8 cellular contexts compared by ENCODE assay signal in the genomic region with DNA sequence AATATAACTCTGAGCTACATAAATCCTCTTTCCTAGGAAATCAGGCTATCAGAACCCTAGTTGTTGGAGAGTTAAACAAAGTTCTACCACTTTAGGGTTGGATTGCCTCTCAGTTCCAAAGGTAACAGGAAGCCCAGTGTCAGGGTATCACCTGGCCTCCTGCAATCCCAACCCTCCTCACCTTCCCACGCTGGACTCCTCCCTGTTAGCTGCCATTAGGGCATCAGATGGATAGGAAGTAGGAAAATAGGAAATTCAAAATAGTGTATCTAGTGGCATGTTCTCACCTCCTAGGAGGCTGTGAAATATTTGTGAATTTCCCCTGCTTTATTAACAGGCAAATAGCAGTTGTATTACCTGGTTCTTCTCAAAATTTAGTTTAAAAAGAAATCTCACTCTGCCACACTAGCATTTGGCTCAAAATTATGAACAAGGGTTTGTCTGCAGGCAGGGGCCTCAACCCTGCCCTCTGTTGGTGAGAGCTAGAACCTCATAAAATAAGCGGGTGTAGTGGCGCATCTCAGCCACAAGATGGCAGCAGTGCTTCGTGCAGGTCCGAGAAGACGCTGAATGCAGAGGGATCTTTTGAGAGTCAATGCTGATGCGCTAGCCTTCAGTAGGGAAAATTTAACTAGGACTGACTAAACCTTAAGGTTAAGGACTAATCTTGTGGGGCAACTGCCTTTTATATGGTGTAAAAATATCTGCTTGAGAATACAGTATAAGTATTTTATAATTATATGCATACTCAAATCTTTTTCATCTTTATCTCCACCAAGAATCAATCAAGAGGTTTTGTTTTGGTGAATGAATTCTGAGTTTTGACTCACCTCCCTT.
DNase-seq lines count a peak whose midpoint lies in the region; ATAC-seq and TF ChIP-seq lines count a peak whose summit lies in the region.

No MANE protein-coding gene starts in this region.

- no peaks in the 10 kb centered on the region for H4K20me1 ChIP-seq in OCI-LY1 (ENCODE audit: insufficient read depth, low read length)

- no peaks in the 10 kb centered on the region for H3K79me2 ChIP-seq in OCI-LY1 (ENCODE audit: insufficient read depth, low read length)

- peak overlapping the region in 2 of 9 donors; percentile 15 to 28 for H3K27ac Mint-ChIP-seq in naive thymus-derived CD4-positive, alpha-beta T cell
- peak overlapping the region; percentile 35 for H3K27ac Mint-ChIP-seq in stimulated activated memory B cell treated with anti-CD40 and anti-IgM and Interleukin-4, amounts not matched to agents 10 μg/mL and 1 μg/mL and 100 μg/mL, for 72 hours

- peaks cover 0 to 13% (median 0%) of the 10 kb centered on the region in 5 donors for H3K27me3 Mint-ChIP-seq in naive thymus-derived CD4-positive, alpha-beta T cell
- peaks cover 9% of the 10 kb centered on the region for H3K27me3 Mint-ChIP-seq in stimulated activated memory B cell treated with anti-CD40 and anti-IgM and Interleukin-4, amounts not matched to agents 10 μg/mL and 1 μg/mL and 100 μg/mL, for 72 hours

- H3K4me1 ChIP-seq in OCI-LY1 (ENCODE audit: insufficient read depth, low read length, severe bottlenecking): no peaks in the 10 kb centered on the region
- no peaks in the 10 kb centered on the region for H3K4me1 ChIP-seq in naive thymus-derived CD4-positive, alpha-beta T cell (ENCODE audit: control insufficient read depth in 2 of 2, insufficient read depth in 2 of 2, low read length in 2 of 2)

- H3F3A ChIP-seq in OCI-LY1 (ENCODE audit: insufficient read depth, low read length): no peaks in the 10 kb centered on the region

- H3K9me2 ChIP-seq in OCI-LY1 (ENCODE audit: low read depth, low read length): no peaks in the 10 kb centered on the region

- no peak overlapping the region for H2AFZ ChIP-seq in OCI-LY1 (ENCODE audit: low read length)

- peak; percentile 87 for DNase-seq in DMS53 treated with DMSO at 0.1 percent for 48 hours (lab: John Stamatoyannopoulos, UW; ENCODE audit: unreplicated experiment)
- peak; percentile 30 for DNase-seq in HuH-7.5 (ENCODE audit: low spot score)
- peak; percentile 66 for DNase-seq in activated CD8-positive, alpha-beta memory T cell treated with anti-CD3 and anti-CD28 coated beads, Interleukin-2, amount 50 U/mL, for 4 hours
- peak; percentile 81 to 90 for DNase-seq in erythroblast (lab: John Stamatoyannopoulos, UW)
- DNase-seq in naive thymus-derived CD4-positive, alpha-beta T cell: peak; percentile 61 to 93 (median 79)

- no peak for TF ChIP-seq POLR2A in erythroblast (IDR thresholded peaks at IDR 0.05; ENCODE audit: low read length)

- H3K4me3 Mint-ChIP-seq in naive thymus-derived CD4-positive, alpha-beta T cell: no peak overlapping the region
- H3K4me3 Mint-ChIP-seq in stimulated activated memory B cell treated with anti-CD40 and anti-IgM and Interleukin-4, amounts not matched to agents 10 μg/mL and 1 μg/mL and 100 μg/mL, for 72 hours: no peak overlapping the region

- CTCF ChIA-PET in naive thymus-derived CD4-positive, alpha-beta T cell (lab: Charles Lee): interaction anchor here (0.5 to 6.9 kb wide), 19 partner anchors 8 to 1114 kb away, joined by 3 to 87 read pairs (median 4); no protein-coding TSS in a partner anchor

- POLR2A ChIA-PET in naive thymus-derived CD4-positive, alpha-beta T cell (lab: Charles Lee): no interaction called here

- peak; percentile 100 for TF ChIP-seq CTCF in OCI-LY1 (IDR thresholded peaks at IDR 0.05; ENCODE audit: low read length)

- peak; percentile 85 for ATAC-seq in GM21529 (IDR thresholded peaks at IDR 0.05; ENCODE audit: unreplicated experiment)
- peak; percentile 99 for ATAC-seq in naive thymus-derived CD4-positive, alpha-beta T cell
- ATAC-seq in stimulated activated memory B cell treated with anti-CD40 and anti-IgM and Interleukin-4, amounts not matched to agents 10 μg/mL and 1 μg/mL and 100 μg/mL, for 72 hours: peak; percentile 77

- H3K4me3 ChIP-seq in OCI-LY1 (ENCODE audit: low read depth, low read length, poor library complexity, severe bottlenecking): no peak overlapping the region
- H3K4me3 ChIP-seq in naive thymus-derived CD4-positive, alpha-beta T cell (ENCODE audit: low read length): no peak overlapping the region

- intact Hi-C loops in naive thymus-derived CD4-positive, alpha-beta T cell (cut with micrococcal nuclease): loop anchor here (1.0 to 10.0 kb wide), 10 partner anchors 111 to 914 kb away; partner anchors contain the start of genes KCNQ5 (in 1 of the 2) and KHDC1 (in 1 of the 2)

- H3K36me3 Mint-ChIP-seq in naive thymus-derived CD4-positive, alpha-beta T cell: no peaks in the 10 kb centered on the region
- no peaks in the 10 kb centered on the region for H3K36me3 Mint-ChIP-seq in stimulated activated memory B cell treated with anti-CD40 and anti-IgM and Interleukin-4, amounts not matched to agents 10 μg/mL and 1 μg/mL and 100 μg/mL, for 72 hours

- H3K9ac ChIP-seq in OCI-LY1 (ENCODE audit: low read length): no peak overlapping the region

- no peaks in the 10 kb centered on the region for H3K9me3 ChIP-seq in OCI-LY1 (ENCODE audit: low read length)
- H3K9me3 ChIP-seq in naive thymus-derived CD4-positive, alpha-beta T cell (ENCODE audit: control insufficient read depth in 2 of 3, low read length in 3 of 3): no peaks in the 10 kb centered on the region

- no peaks in the 10 kb centered on the region for H3K9me3 Mint-ChIP-seq in naive thymus-derived CD4-positive, alpha-beta T cell
- H3K9me3 Mint-ChIP-seq in stimulated activated memory B cell treated with anti-CD40 and anti-IgM and Interleukin-4, amounts not matched to agents 10 μg/mL and 1 μg/mL and 100 μg/mL, for 72 hours: no peaks in the 10 kb centered on the region

- H3K36me3 ChIP-seq in OCI-LY1 (ENCODE audit: insufficient read depth, low read length): no peaks in the 10 kb centered on the region
- no peaks in the 10 kb centered on the region for H3K36me3 ChIP-seq in naive thymus-derived CD4-positive, alpha-beta T cell (ENCODE audit: control insufficient read depth in 2 of 3, insufficient read depth in 3 of 3, low read length in 3 of 3)

- H3K4me2 ChIP-seq in OCI-LY1 (ENCODE audit: low read length): no peak overlapping the region

- H3K27me3 ChIP-seq in OCI-LY1 (ENCODE audit: insufficient read depth, low read length): no peaks in the 10 kb centered on the region
- H3K27me3 ChIP-seq in naive thymus-derived CD4-positive, alpha-beta T cell (ENCODE audit: control insufficient read depth in 2 of 2, insufficient read depth in 2 of 2, low read length in 2 of 2): no peaks in the 10 kb centered on the region

- no peak overlapping the region for H3K27ac ChIP-seq in OCI-LY1 (ENCODE audit: low read depth, low read length, poor library complexity, severe bottlenecking)
- H3K27ac ChIP-seq in naive thymus-derived CD4-positive, alpha-beta T cell (ENCODE audit: low read depth, low read length): no peak overlapping the region

- peaks cover 0 to 2% (median 0%) of the 10 kb centered on the region in 7 donors for H3K4me1 Mint-ChIP-seq in naive thymus-derived CD4-positive, alpha-beta T cell
- no peaks in the 10 kb centered on the region for H3K4me1 Mint-ChIP-seq in stimulated activated memory B cell treated with anti-CD40 and anti-IgM and Interleukin-4, amounts not matched to agents 10 μg/mL and 1 μg/mL and 100 μg/mL, for 72 hours

Comparison
In these comparisons a context has a peak if more than half of its experiments do, and no peak if none do; other contexts are left out.
1. DNase-seq: peak in every context shown above with its lines; median percentile 87 in DMS53 treated with DMSO at 0.1 percent for 48 hours; 86 in erythroblast; 79 in naive thymus-derived CD4-positive, alpha-beta T cell; 66 in activated CD8-positive, alpha-beta memory T cell treated with anti-CD3 and anti-CD28 coated beads, Interleukin-2, amount 50 U/mL, for 4 hours; 30 in HuH-7.5.